ENCODE assay signal across 36 cellular contexts in the genomic region with DNA sequence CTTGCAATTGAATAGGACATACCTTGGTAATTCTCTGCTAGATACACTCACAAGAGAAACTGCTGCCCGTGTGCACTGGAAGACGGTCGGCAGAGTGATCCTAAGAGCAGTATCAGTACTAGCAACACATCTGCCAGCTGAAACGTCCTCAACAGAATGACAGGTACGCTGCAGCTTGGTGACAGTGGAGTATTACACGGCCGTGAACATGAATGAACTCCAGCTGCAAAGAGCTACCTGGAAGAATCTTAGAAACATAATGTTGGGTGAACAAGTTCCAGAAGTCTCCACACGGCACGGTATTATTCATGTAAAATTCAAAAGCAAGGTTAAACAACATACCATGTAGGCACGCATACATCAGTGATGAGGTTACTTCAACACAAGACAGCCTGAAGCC.
"Had no signal": no experiment of that assay in that cellular context is flagged by ENCODE, and none has a peak within 500 bp of the region (broad histone marks: within the 10 kb centered on the region; RNA-seq: fewer than 3 reads in every experiment).

No MANE protein-coding gene starts in this region.

- H3K36me3 Mint-ChIP-seq: activated naive CD8-positive, alpha-beta T cell had no signal

- H3K27ac ChIP-seq: ascending aorta, body of pancreas, brain microvascular endothelial cell, breast epithelium, WERI-Rb-1 had no signal

- H3K27me3 ChIP-seq: ascending aorta, body of pancreas, brain microvascular endothelial cell, breast epithelium had no signal

- H3K4me3 Mint-ChIP-seq: activated CD4-positive, alpha-beta memory T cell treated with anti-CD3 and anti-CD28 coated beads, Interleukin-2, amount 10 ng/mL, durations not matched to agents 7 days and 5 days; activated CD4-positive, alpha-beta T cell treated with anti-CD3 and anti-CD28 coated beads for 36 hours; activated CD4-positive, alpha-beta T cell treated with anti-CD3 and anti-CD28 coated beads, Interleukin-2, amount 10 ng/mL, durations not matched to agents 7 days and 5 days; activated CD8-positive, alpha-beta memory T cell treated with anti-CD3 and anti-CD28 coated beads, Interleukin-2, amount 10 ng/mL, durations not matched to agents 7 days and 5 days; activated CD8-positive, alpha-beta T cell treated with anti-CD3 and anti-CD28 coated beads, Interleukin-2, amount 10 ng/mL, durations not matched to agents 7 days and 5 days; activated naive CD4-positive, alpha-beta T cell treated with anti-CD3 and anti-CD28 coated beads, Interleukin-2, amount 10 ng/mL, durations not matched to agents 7 days and 5 days; activated naive CD4-positive, alpha-beta T cell treated with anti-CD3 and anti-CD28 coated beads, Interleukin-2, amount 50 U/mL, for 24 hours; activated naive CD8-positive, alpha-beta T cell; activated naive CD8-positive, alpha-beta T cell treated with anti-CD3 and anti-CD28 coated beads, Interleukin-2, amount 10 ng/mL, durations not matched to agents 7 days and 5 days; activated naive CD8-positive, alpha-beta T cell treated with anti-CD3 and anti-CD28 coated beads, Interleukin-2, amount 50 U/mL, for 24 hours; activated T-cell treated with anti-CD3 and anti-CD28 coated beads, Interleukin-2, amount 50 U/mL, for 24 hours; T-helper 2 cell treated with Interferon-gamma antibody and Interleukin-4, amounts not matched to agents 5 μg/mL and 100 μg/mL, for 36 hours; WTC11 had no signal

- ATAC-seq: activated CD4-positive, alpha-beta T cell treated with anti-CD3 and anti-CD28 coated beads for 36 hours; activated CD4-positive, CD25-positive, alpha-beta regulatory T cell treated with anti-CD3 and anti-CD28 coated beads, Interleukin-2, amount 50 U/mL, for 24 hours; activated CD8-positive, alpha-beta memory T cell treated with anti-CD3 and anti-CD28 coated beads, Interleukin-2, amount 10 ng/mL, durations not matched to agents 7 days and 5 days; activated CD8-positive, alpha-beta T cell treated with anti-CD3 and anti-CD28 coated beads, Interleukin-2, amount 10 ng/mL, durations not matched to agents 7 days and 5 days; activated naive CD8-positive, alpha-beta T cell treated with anti-CD3 and anti-CD28 coated beads, Interleukin-2, amount 50 U/mL, for 24 hours; body of pancreas; WTC11 had no signal

- H3K9me3 Mint-ChIP-seq: activated CD4-positive, alpha-beta memory T cell treated with anti-CD3 and anti-CD28 coated beads, Interleukin-2, amount 10 ng/mL, durations not matched to agents 7 days and 5 days; activated CD4-positive, alpha-beta T cell treated with anti-CD3 and anti-CD28 coated beads, Interleukin-2, amount 10 ng/mL, durations not matched to agents 7 days and 5 days; activated naive CD4-positive, alpha-beta T cell treated with anti-CD3 and anti-CD28 coated beads, Interleukin-2, amount 10 ng/mL, durations not matched to agents 7 days and 5 days; activated naive CD4-positive, alpha-beta T cell treated with anti-CD3 and anti-CD28 coated beads, Interleukin-2, amount 50 U/mL, for 24 hours; activated naive CD8-positive, alpha-beta T cell treated with anti-CD3 and anti-CD28 coated beads, Interleukin-2, amount 10 ng/mL, durations not matched to agents 7 days and 5 days; activated naive CD8-positive, alpha-beta T cell treated with anti-CD3 and anti-CD28 coated beads, Interleukin-2, amount 50 U/mL, for 24 hours; activated T-cell treated with anti-CD3 and anti-CD28 coated beads, Interleukin-2, amount 50 U/mL, for 24 hours; activated T-helper 2 cell treated with anti-CD3 and anti-CD28 coated beads, Interferon-gamma antibody, Interleukin-2, Interleukin-4, amounts not matched to agents 10 μg/mL and 5 μg/mL and 100 μg/mL, durations not matched to agents 14 hours and 24 hours and 36 hours; T-helper 2 cell treated with Interferon-gamma antibody and Interleukin-4, amounts not matched to agents 5 μg/mL and 100 μg/mL, for 36 hours had no signal

- H3K9me3 ChIP-seq: ascending aorta, body of pancreas, breast epithelium had no signal

- DNase-seq: activated CD4-positive, alpha-beta memory T cell treated with anti-CD3 and anti-CD28 coated beads, Interleukin-2, amount 10 ng/mL, durations not matched to agents 7 days and 5 days; activated CD4-positive, alpha-beta T cell treated with anti-CD3 and anti-CD28 coated beads for 1 hour; activated CD4-positive, alpha-beta T cell treated with anti-CD3 and anti-CD28 coated beads for 36 hours; activated CD4-positive, alpha-beta T cell treated with anti-CD3 and anti-CD28 coated beads for 48 hours; activated CD4-positive, alpha-beta T cell treated with anti-CD3 and anti-CD28 coated beads, Interleukin-2, amount 10 ng/mL, durations not matched to agents 7 days and 5 days; activated CD4-positive, alpha-beta T cell treated with anti-CD3 and anti-CD28 coated beads, Interleukin-2, amount 50 U/mL, for 48 hours; activated CD4-positive, CD25-positive, alpha-beta regulatory T cell; activated CD8-positive, alpha-beta memory T cell treated with anti-CD3 and anti-CD28 coated beads for 24 hours; activated CD8-positive, alpha-beta memory T cell treated with anti-CD3 and anti-CD28 coated beads, Interleukin-2, amount 10 ng/mL, durations not matched to agents 7 days and 5 days; activated CD8-positive, alpha-beta memory T cell treated with anti-CD3 and anti-CD28 coated beads, Interleukin-2, amount 50 U/mL, for 48 hours; activated CD8-positive, alpha-beta T cell treated with anti-CD3 and anti-CD28 coated beads, Interleukin-2, amount 10 ng/mL, durations not matched to agents 7 days and 5 days; activated effector memory CD4-positive, alpha-beta T cell treated with Interleukin-2 at 50 U/mL for 16 hours; activated gamma-delta T cell; activated naive CD4-positive, alpha-beta T cell treated with anti-CD3 and anti-CD28 coated beads, Interleukin-2, amount 10 ng/mL, durations not matched to agents 7 days and 5 days; activated naive CD4-positive, alpha-beta T cell treated with Interleukin-2 at 50 U/mL for 16 hours; activated naive CD8-positive, alpha-beta T cell treated with anti-CD3 and anti-CD28 coated beads, Interleukin-2, amount 10 ng/mL, durations not matched to agents 7 days and 5 days; activated naive CD8-positive, alpha-beta T cell treated with anti-CD3 and anti-CD28 coated beads, Interleukin-2, amount 50 U/mL, for 24 hours; activated T-cell treated with anti-CD3 and anti-CD28 coated beads, Interleukin-2, amount 50 U/mL, for 24 hours; activated T-cell treated with anti-CD3 and anti-CD28 coated beads, Interleukin-2, amount 50 U/mL, for 48 hours; amygdala; anterior cingulate cortex; body of pancreas; brain microvascular endothelial cell; central memory CD4-positive, alpha-beta T cell; T-helper 2 cell; T-helper 9 cell; WERI-Rb-1 had no signal

- H3K27me3 Mint-ChIP-seq: activated CD4-positive, alpha-beta memory T cell treated with anti-CD3 and anti-CD28 coated beads, Interleukin-2, amount 10 ng/mL, durations not matched to agents 7 days and 5 days; activated CD4-positive, alpha-beta T cell treated with anti-CD3 and anti-CD28 coated beads for 36 hours; activated CD4-positive, alpha-beta T cell treated with anti-CD3 and anti-CD28 coated beads, Interleukin-2, amount 10 ng/mL, durations not matched to agents 7 days and 5 days; activated CD8-positive, alpha-beta memory T cell treated with anti-CD3 and anti-CD28 coated beads, Interleukin-2, amount 10 ng/mL, durations not matched to agents 7 days and 5 days; activated naive CD4-positive, alpha-beta T cell treated with anti-CD3 and anti-CD28 coated beads, Interleukin-2, amount 50 U/mL, for 24 hours; activated naive CD8-positive, alpha-beta T cell; activated naive CD8-positive, alpha-beta T cell treated with anti-CD3 and anti-CD28 coated beads, Interleukin-2, amount 10 ng/mL, durations not matched to agents 7 days and 5 days; activated naive CD8-positive, alpha-beta T cell treated with anti-CD3 and anti-CD28 coated beads, Interleukin-2, amount 50 U/mL, for 24 hours; activated T-cell treated with anti-CD3 and anti-CD28 coated beads, Interleukin-2, amount 50 U/mL, for 24 hours had no signal

- H3K4me3 ChIP-seq: ascending aorta, body of pancreas, breast epithelium had no signal

- H3K4me1 Mint-ChIP-seq: activated CD4-positive, alpha-beta T cell treated with anti-CD3 and anti-CD28 coated beads for 36 hours; activated naive CD4-positive, alpha-beta T cell treated with anti-CD3 and anti-CD28 coated beads, Interleukin-2, amount 10 ng/mL, durations not matched to agents 7 days and 5 days; activated naive CD4-positive, alpha-beta T cell treated with anti-CD3 and anti-CD28 coated beads, Interleukin-2, amount 50 U/mL, for 24 hours; activated naive CD8-positive, alpha-beta T cell treated with anti-CD3 and anti-CD28 coated beads, Interleukin-2, amount 50 U/mL, for 24 hours had no signal

- H3K27ac Mint-ChIP-seq: activated CD4-positive, alpha-beta memory T cell treated with anti-CD3 and anti-CD28 coated beads, Interleukin-2, amount 10 ng/mL, durations not matched to agents 7 days and 5 days; activated CD4-positive, alpha-beta T cell treated with anti-CD3 and anti-CD28 coated beads for 36 hours; activated CD4-positive, alpha-beta T cell treated with anti-CD3 and anti-CD28 coated beads, Interleukin-2, amount 10 ng/mL, durations not matched to agents 7 days and 5 days; activated CD8-positive, alpha-beta memory T cell treated with anti-CD3 and anti-CD28 coated beads, Interleukin-2, amount 10 ng/mL, durations not matched to agents 7 days and 5 days; activated CD8-positive, alpha-beta T cell treated with anti-CD3 and anti-CD28 coated beads, Interleukin-2, amount 10 ng/mL, durations not matched to agents 7 days and 5 days; activated naive CD4-positive, alpha-beta T cell treated with anti-CD3 and anti-CD28 coated beads, Interleukin-2, amount 50 U/mL, for 24 hours; activated naive CD8-positive, alpha-beta T cell; activated naive CD8-positive, alpha-beta T cell treated with anti-CD3 and anti-CD28 coated beads, Interleukin-2, amount 10 ng/mL, durations not matched to agents 7 days and 5 days; activated naive CD8-positive, alpha-beta T cell treated with anti-CD3 and anti-CD28 coated beads, Interleukin-2, amount 50 U/mL, for 24 hours; activated T-cell treated with anti-CD3 and anti-CD28 coated beads, Interleukin-2, amount 50 U/mL, for 24 hours; activated T-helper 2 cell treated with anti-CD3 and anti-CD28 coated beads, Interferon-gamma antibody, Interleukin-2, Interleukin-4, amounts not matched to agents 10 μg/mL and 5 μg/mL and 100 μg/mL, durations not matched to agents 14 hours and 24 hours and 36 hours; T-helper 2 cell treated with Interferon-gamma antibody and Interleukin-4, amounts not matched to agents 5 μg/mL and 100 μg/mL, for 36 hours; WTC11 had no signal

- H3K36me3 ChIP-seq: breast epithelium had no signal

- H3K4me1 ChIP-seq: ascending aorta had no signal

- FAIRE-seq: TTC549 had no signal
